ENCODE assay signal across 8 cellular contexts in the genomic region with DNA sequence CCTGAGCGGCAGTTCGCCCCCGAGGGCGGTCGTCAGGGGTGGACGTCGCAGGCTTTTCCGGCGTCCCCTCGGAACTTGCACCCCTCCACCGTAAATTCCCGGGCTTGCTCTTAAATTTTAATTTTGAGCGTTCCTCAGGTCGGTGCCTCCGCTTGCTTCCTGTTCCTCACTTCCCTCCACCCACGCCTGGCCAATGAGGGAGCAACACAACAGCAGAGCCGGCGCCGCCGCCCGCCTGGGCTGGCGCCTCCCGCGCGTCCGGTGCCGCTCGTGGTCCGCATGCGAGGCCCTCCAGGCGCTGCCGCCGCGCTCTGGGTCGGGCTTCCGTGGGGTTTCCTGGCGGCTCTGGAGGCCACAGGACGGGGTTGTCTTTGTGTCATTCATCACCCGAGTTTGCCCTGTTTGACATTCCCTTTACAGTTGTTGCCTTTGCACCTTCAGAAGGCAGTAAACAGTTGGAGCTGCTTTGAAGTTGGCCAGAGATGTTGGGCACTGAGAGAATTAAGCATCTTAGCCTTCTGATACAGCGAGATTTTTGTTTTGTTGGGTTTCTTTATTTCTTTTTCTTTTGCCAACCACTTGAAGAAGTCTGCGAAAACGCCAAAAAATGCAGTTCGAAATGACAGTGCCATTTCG. TPM values are rescaled to one million over a fixed set of nuclear protein-coding genes. Genes with fewer than 3 reads are reported as not detected.
DNase-seq lines count a peak whose midpoint lies in the region; ATAC-seq, FAIRE-seq and TF ChIP-seq lines count a peak whose summit lies in the region.

No MANE protein-coding gene starts in this region.

- TF ChIP-seq RAD21 in neural cell (conservative IDR thresholded peaks at IDR 0.05): peak; percentile 28

- H3K36me3 ChIP-seq in neural cell (ENCODE audit: insufficient read depth, low read length): no peaks in the 10 kb centered on the region

- peak overlapping the region; percentile 83 for H3K9ac ChIP-seq in neural cell (ENCODE audit: low read length)

- H3K27ac Mint-ChIP-seq in activated T-helper 2 cell treated with anti-CD3 and anti-CD28 coated beads, Interferon-gamma antibody, Interleukin-2, Interleukin-4, amounts not matched to agents 10 μg/mL and 5 μg/mL and 100 μg/mL, durations not matched to agents 14 hours and 24 hours and 36 hours: peak overlapping the region; percentile 93
- H3K27ac Mint-ChIP-seq in stimulated activated naive CD8-positive, alpha-beta T cell treated with anti-CD3 and anti-CD28 coated beads, Interleukin-15, Interleukin-2, amounts not matched to agents 100 ng/mL and 50 ng/mL, for 24 hours: peak overlapping the region; percentile 98

- H3K27me3 ChIP-seq in neural cell (ENCODE audit: insufficient read depth, low read depth, low read length): no peaks in the 10 kb centered on the region

- TF ChIP-seq CTCF in fibroblast of the aortic adventitia (IDR thresholded peaks at IDR 0.05; ENCODE audit: insufficient read depth, low read length) (no peak), neural cell (IDR thresholded peaks at IDR 0.05; ENCODE audit: poor library complexity, severe bottlenecking) (no peak)

- ATAC-seq in GM19468 (IDR thresholded peaks at IDR 0.05; ENCODE audit: extremely low read depth, unreplicated experiment): peak; percentile 76

- no peak for TF ChIP-seq EP300 in neural cell (conservative IDR thresholded peaks at IDR 0.05; ENCODE audit: poor library complexity, severe bottlenecking)

- H3K4me3 Mint-ChIP-seq in activated T-helper 2 cell treated with anti-CD3 and anti-CD28 coated beads, Interferon-gamma antibody, Interleukin-2, Interleukin-4, amounts not matched to agents 10 μg/mL and 5 μg/mL and 100 μg/mL, durations not matched to agents 14 hours and 24 hours and 36 hours (ENCODE audit: low read depth): peak overlapping the region; percentile 94
- H3K4me3 Mint-ChIP-seq in stimulated activated naive CD8-positive, alpha-beta T cell treated with anti-CD3 and anti-CD28 coated beads, Interleukin-15, Interleukin-2, amounts not matched to agents 100 ng/mL and 50 ng/mL, for 24 hours: peak overlapping the region; percentile 98

- FAIRE-seq in RCC 7860 (lab: Jason Lieb, UNC): no peak

- no peaks in the 10 kb centered on the region for H4K20me1 ChIP-seq in neural cell (ENCODE audit: insufficient read depth)

- H3K27me3 Mint-ChIP-seq in activated T-helper 2 cell treated with anti-CD3 and anti-CD28 coated beads, Interferon-gamma antibody, Interleukin-2, Interleukin-4, amounts not matched to agents 10 μg/mL and 5 μg/mL and 100 μg/mL, durations not matched to agents 14 hours and 24 hours and 36 hours (ENCODE audit: low read depth): peaks cover 5% of the 10 kb centered on the region
- no peaks in the 10 kb centered on the region for H3K27me3 Mint-ChIP-seq in stimulated activated naive CD8-positive, alpha-beta T cell treated with anti-CD3 and anti-CD28 coated beads, Interleukin-15, Interleukin-2, amounts not matched to agents 100 ng/mL and 50 ng/mL, for 24 hours

- H3K9me3 ChIP-seq in neural cell (ENCODE audit: low read length): no peaks in the 10 kb centered on the region

- H3K9me2 ChIP-seq in neural cell (ENCODE audit: insufficient read depth, low read length): no peaks in the 10 kb centered on the region

- no peaks in the 10 kb centered on the region for H3F3A ChIP-seq in neural cell (ENCODE audit: insufficient read depth, low read length, poor library complexity, severe bottlenecking)

- intact Hi-C loops in activated T-helper 2 cell treated with anti-CD3 and anti-CD28 coated beads, Interferon-gamma antibody, Interleukin-2, Interleukin-4, amounts not matched to agents 10 μg/mL and 5 μg/mL and 100 μg/mL, durations not matched to agents 14 hours and 24 hours and 36 hours (cut with micrococcal nuclease): loop anchor here (1.0 to 10.0 kb wide), 4 partner anchors 125 to 1122 kb away; partner anchors contain the start of genes AGA, SPATA4 and WDR17

- H3K4me2 ChIP-seq in neural cell (ENCODE audit: low read length): peak overlapping the region; percentile 77

- H3K27ac ChIP-seq in neural cell (ENCODE audit: low read length): peak overlapping the region; percentile 82

- peaks cover 30% of the 10 kb centered on the region for H3K4me1 Mint-ChIP-seq in activated T-helper 2 cell treated with anti-CD3 and anti-CD28 coated beads, Interferon-gamma antibody, Interleukin-2, Interleukin-4, amounts not matched to agents 10 μg/mL and 5 μg/mL and 100 μg/mL, durations not matched to agents 14 hours and 24 hours and 36 hours (ENCODE audit: low read depth)
- H3K4me1 Mint-ChIP-seq in stimulated activated naive CD8-positive, alpha-beta T cell treated with anti-CD3 and anti-CD28 coated beads, Interleukin-15, Interleukin-2, amounts not matched to agents 100 ng/mL and 50 ng/mL, for 24 hours (ENCODE audit: low read depth): peaks cover 54% of the 10 kb centered on the region

- H3K79me2 ChIP-seq in neural cell (replicated peaks; ENCODE audit: insufficient read depth, low read length): peaks cover 43% of the 10 kb centered on the region

- in situ Hi-C loops in Caki2 (cut with HindIII; ENCODE audit: low pct_unique_long_range_greater_than_20kb, low sequenced_read_pairs): no loop called here

- no peaks in the 10 kb centered on the region for H3K9me3 Mint-ChIP-seq in activated T-helper 2 cell treated with anti-CD3 and anti-CD28 coated beads, Interferon-gamma antibody, Interleukin-2, Interleukin-4, amounts not matched to agents 10 μg/mL and 5 μg/mL and 100 μg/mL, durations not matched to agents 14 hours and 24 hours and 36 hours
- no peaks in the 10 kb centered on the region for H3K9me3 Mint-ChIP-seq in stimulated activated naive CD8-positive, alpha-beta T cell treated with anti-CD3 and anti-CD28 coated beads, Interleukin-15, Interleukin-2, amounts not matched to agents 100 ng/mL and 50 ng/mL, for 24 hours

- peaks cover 31% of the 10 kb centered on the region for H3K36me3 Mint-ChIP-seq in activated T-helper 2 cell treated with anti-CD3 and anti-CD28 coated beads, Interferon-gamma antibody, Interleukin-2, Interleukin-4, amounts not matched to agents 10 μg/mL and 5 μg/mL and 100 μg/mL, durations not matched to agents 14 hours and 24 hours and 36 hours (ENCODE audit: low read depth)
- H3K36me3 Mint-ChIP-seq in stimulated activated naive CD8-positive, alpha-beta T cell treated with anti-CD3 and anti-CD28 coated beads, Interleukin-15, Interleukin-2, amounts not matched to agents 100 ng/mL and 50 ng/mL, for 24 hours (ENCODE audit: low read depth): peaks cover 34% of the 10 kb centered on the region

- H3K4me3 ChIP-seq in fibroblast of the aortic adventitia (ENCODE audit: low read depth, low read length) (peak overlapping the region; percentile 87), neural cell (ENCODE audit: low read length) (peak overlapping the region; percentile 86)

- DNase-seq in Caki2 (ENCODE audit: low read depth) (peak; percentile 72), HPDE6-E6E7 (ENCODE audit: extremely low spot score) (peak; percentile 79), RCC 7860 (ENCODE audit: low spot score) (peak; percentile 55), fibroblast of the aortic adventitia (ENCODE audit: low read depth) (peak; percentile 82)
- peak; percentile 88 for DNase-seq in activated T-helper 2 cell treated with anti-CD3 and anti-CD28 coated beads, Interferon-gamma antibody, Interleukin-2, Interleukin-4, amounts not matched to agents 10 μg/mL and 5 μg/mL and 100 μg/mL, durations not matched to agents 14 hours and 24 hours and 36 hours (ENCODE audit: low spot score)

- peak overlapping the region; percentile 24 for H2AFZ ChIP-seq in neural cell (ENCODE audit: low read depth, low read length)

TF ChIP-seq in neural cell, 6 proteins besides CTCF, POLR2A, EP300 and RAD21:
- no peak for TF ChIP-seq POLR2AphosphoS5 (IDR thresholded peaks at IDR 0.05)
- peak; percentile 77 for TF ChIP-seq MXI1 (conservative IDR thresholded peaks at IDR 0.05; ENCODE audit: poor library complexity, severe bottlenecking)
TF ChIP-seq in neural cell: peak in this region for 1.

RNA-seq across cellular contexts. Expression of gene SPCS3, which starts 0.7 kb away (rescaled TPM):
- 50.7 and 64.6 TPM in 2 replicates for total RNA-seq in Caki2 (2014; rRNA removed; shearing (Covaris generic); ENCODE audit: low replicate concordance)
- 197 and 208 TPM in 2 replicates for total RNA-seq in activated T-helper 2 cell treated with anti-CD3 and anti-CD28 coated beads, Interferon-gamma antibody, Interleukin-2, Interleukin-4, amounts not matched to agents 10 μg/mL and 5 μg/mL and 100 μg/mL, durations not matched to agents 14 hours and 24 hours and 36 hours
- 45.5 and 148 TPM in 2 replicates for total RNA-seq in fibroblast of the aortic adventitia (ENCODE audit: low replicate concordance)
- 84.8 and 104 TPM in 2 replicates for polyA plus RNA-seq in neural cell
- 117 and 126 TPM in 2 replicates for polyA minus RNA-seq in neural cell

RNA-seq across cellular contexts. Expression of gene ASB5, which starts 51.4 kb away (rescaled TPM):
- total RNA-seq in Caki2 (2014; rRNA removed; shearing (Covaris generic); ENCODE audit: low replicate concordance): not detected in 2 replicates
- total RNA-seq in activated T-helper 2 cell treated with anti-CD3 and anti-CD28 coated beads, Interferon-gamma antibody, Interleukin-2, Interleukin-4, amounts not matched to agents 10 μg/mL and 5 μg/mL and 100 μg/mL, durations not matched to agents 14 hours and 24 hours and 36 hours: not detected in 2 replicates
- 0.09 TPM in 1 of 2 replicates, not detected in the other for total RNA-seq in fibroblast of the aortic adventitia (ENCODE audit: low replicate concordance)
- 1.8 TPM in 1 of 2 replicates, not detected in the other for polyA plus RNA-seq in neural cell
- 0.24 TPM in 1 of 2 replicates, not detected in the other for polyA minus RNA-seq in neural cell

Comparison
In these comparisons a context has a peak if more than half of its experiments do, and no peak if none do; other contexts are left out.
1. Peak in every context shown above with its lines: DNase-seq, ATAC-seq, H3K4me3 ChIP-seq and H3K27ac ChIP-seq.